In genomic region chr1:200738348-200738732, GRCh38 we compare ENCODE assay signal across 8 cellular contexts. TPM values are rescaled to one million over a fixed set of nuclear protein-coding genes. Genes with fewer than 3 reads are reported as not detected.
A peak's percentile ranks its signal among the peaks of the same experiment; 100 is the strongest.
DNase-seq lines count a peak whose midpoint lies in the region; ATAC-seq and TF ChIP-seq lines count a peak whose summit lies in the region.

No MANE protein-coding gene starts in this region.

- H3K36me3 ChIP-seq in SJSA1 (peaks cover 26% of the 10 kb centered on the region), skeletal muscle satellite cell (ENCODE audit: insufficient read depth, low read length) (no peaks in the 10 kb centered on the region)

- DNase-seq in SJSA1 (ENCODE audit: low read depth in 1 of 2, low spot score in 2 of 2) (no peak), fibroblast of villous mesenchyme (ENCODE audit: low read depth) (no peak), DMS153 (lab: John Stamatoyannopoulos, UW) (no peak), MV-4-11 (lab: John Stamatoyannopoulos, UW) (no peak), D341Med (ENCODE audit: low spot score) (no peak)

- no peak for TF ChIP-seq CTCF in fibroblast of villous mesenchyme (IDR thresholded peaks at IDR 0.05; ENCODE audit: insufficient read depth, low read depth, low read length)

- H3K4me3 ChIP-seq in SJSA1 = peak overlapping the region; percentile 97
- H3K4me3 ChIP-seq in fibroblast of villous mesenchyme (ENCODE audit: low read depth, low read length) = peak overlapping the region; percentile 49
- H3K4me3 ChIP-seq in skeletal muscle satellite cell (ENCODE audit: low read length) = peak overlapping the region; percentile 69

- H3K27me3 ChIP-seq in SJSA1 (replicated peaks) (no peaks in the 10 kb centered on the region), skeletal muscle satellite cell (ENCODE audit: control insufficient read depth, insufficient read depth, low read length) (no peaks in the 10 kb centered on the region)

- peak overlapping the region; percentile 22 for H3K27ac ChIP-seq in SJSA1

- H3K9ac ChIP-seq in skeletal muscle satellite cell (ENCODE audit: low read depth, low read length) = peak overlapping the region; percentile 72

- peak overlapping the region; percentile 92 for H3K4me2 ChIP-seq in skeletal muscle satellite cell (ENCODE audit: low read length)

- H3K4me1 ChIP-seq in SJSA1 (replicated peaks) = peaks cover 16% of the 10 kb centered on the region
- peaks cover 25% of the 10 kb centered on the region for H3K4me1 ChIP-seq in skeletal muscle satellite cell (ENCODE audit: control insufficient read depth, insufficient read depth, low read length)

- peak; percentile 3 for ATAC-seq in GM19467 (IDR thresholded peaks at IDR 0.05; ENCODE audit: unreplicated experiment)
- ATAC-seq in HG03469 (IDR thresholded peaks at IDR 0.05; ENCODE audit: unreplicated experiment) = no peak

- H3K9me3 ChIP-seq in SJSA1 (replicated peaks) (no peaks in the 10 kb centered on the region), skeletal muscle satellite cell (replicated peaks; ENCODE audit: low read length) (no peaks in the 10 kb centered on the region)

RNA-seq across cellular contexts. Expression of gene CAMSAP2, which starts 0.4 kb away (rescaled TPM):
- total RNA-seq in SJSA1 (2014; rRNA removed; shearing (Covaris generic)) = 19.8 and 35.1 TPM in 2 replicates
- 44.8 and 55.7 TPM in 2 replicates for total RNA-seq in fibroblast of villous mesenchyme
- total RNA-seq in skeletal muscle satellite cell (2012; rRNA removed) = 27.1 and 28.9 TPM in 2 replicates
